In the genomic region with DNA sequence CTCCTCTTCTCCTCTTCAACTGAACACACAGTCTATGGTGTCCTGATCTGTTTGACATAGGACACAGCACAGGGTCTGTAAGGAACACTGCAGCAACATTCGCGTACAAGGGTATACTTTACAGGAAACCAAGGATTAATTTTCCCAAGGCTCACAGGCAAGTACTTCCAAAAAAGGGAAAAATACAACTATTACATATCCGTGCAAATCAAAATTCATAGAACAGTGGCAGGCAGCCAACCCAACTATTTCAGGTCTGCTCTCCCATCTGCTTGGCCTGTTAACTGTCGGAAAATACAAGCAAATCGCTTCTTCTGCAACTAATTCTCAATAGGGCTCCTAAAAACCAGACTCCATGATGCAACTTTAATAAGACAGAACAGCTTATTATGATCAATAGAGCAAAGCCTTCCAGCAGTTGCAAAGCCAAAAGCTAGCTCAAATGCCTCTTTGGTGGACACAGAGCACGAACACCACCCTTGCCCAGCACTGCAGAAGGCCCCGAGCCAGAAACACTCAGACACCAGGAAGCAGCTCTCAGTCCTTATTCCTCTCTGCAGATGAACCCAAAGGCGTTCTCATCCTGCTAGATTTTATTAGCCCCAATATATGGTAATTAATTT, we compare ENCODE assay signal across 9 cellular contexts.
A peak's percentile ranks its signal among the peaks of the same experiment; 100 is the strongest.
DNase-seq lines count a peak whose midpoint lies in the region; ATAC-seq and TF ChIP-seq lines count a peak whose summit lies in the region.
"Had no signal": no experiment of that assay in that cellular context is flagged by ENCODE, and none has a peak within 500 bp of the region (broad histone marks: within the 10 kb centered on the region; RNA-seq: fewer than 3 reads in every experiment).

No MANE protein-coding gene starts in this region.

- TF ChIP-seq CTCF in BE2C (IDR thresholded peaks at IDR 0.05; ENCODE audit: low read depth, low read length) (no peak), osteoblast (IDR thresholded peaks at IDR 0.05; ENCODE audit: extremely low read depth, low read depth, low read length) (no peak)

- no peak overlapping the region for H3K27ac ChIP-seq in osteoblast (ENCODE audit: low read depth, low read length)

- H3K4me1 ChIP-seq in BE2C = peaks cover 29% of the 10 kb centered on the region
- no peaks in the 10 kb centered on the region for H3K4me1 ChIP-seq in osteoblast (ENCODE audit: insufficient read depth, low read length)

- H3K27me3 ChIP-seq in BE2C = no peaks in the 10 kb centered on the region
- no peaks in the 10 kb centered on the region for H3K27me3 ChIP-seq in osteoblast (ENCODE audit: insufficient read depth, low read length)

- DNase-seq in BE2C (peak; percentile 78), SHP77 (lab: John Stamatoyannopoulos, UW) (peak; percentile 27 to 55), globus pallidus (ENCODE audit: low spot score) (peak; percentile 79), osteoblast (ENCODE audit: insufficient read length, low spot score, missing footprints) (no peak), SW480 (ENCODE audit: low spot score) (no peak)
- no peak for DNase-seq in activated effector memory CD4-positive, alpha-beta T cell treated with Interleukin-2 at 50 U/mL for 16 hours
- DNase-seq: activated CD4-positive, alpha-beta T cell treated with anti-CD3 and anti-CD28 coated beads for 4 hours had no signal

- ATAC-seq in HG02885 (IDR thresholded peaks at IDR 0.05; ENCODE audit: poor library complexity, unreplicated experiment) = no peak
- no peak for ATAC-seq in GM18498 (IDR thresholded peaks at IDR 0.05; ENCODE audit: unreplicated experiment)

- no peaks in the 10 kb centered on the region for H3K79me2 ChIP-seq in osteoblast (ENCODE audit: insufficient read depth, low read length)

- no peaks in the 10 kb centered on the region for H3K9me3 ChIP-seq in BE2C
- H3K9me3 ChIP-seq in osteoblast (ENCODE audit: low read depth, low read length) = no peaks in the 10 kb centered on the region

- H3K4me3 ChIP-seq in BE2C (ENCODE audit: low read depth, low read length) (peak overlapping the region; percentile 34), osteoblast (ENCODE audit: insufficient read depth, low read length) (no peak overlapping the region)

- H3K36me3 ChIP-seq in BE2C = no peaks in the 10 kb centered on the region
- H3K36me3 ChIP-seq in osteoblast (ENCODE audit: insufficient read depth, low read length) = no peaks in the 10 kb centered on the region

- H4K20me1 ChIP-seq in osteoblast (ENCODE audit: insufficient read depth, low read length) = no peaks in the 10 kb centered on the region

- peak overlapping the region; percentile 17 for H2AFZ ChIP-seq in osteoblast (ENCODE audit: low read length)

- H3K4me2 ChIP-seq in osteoblast (ENCODE audit: insufficient read depth, low read length) = no peak overlapping the region

Comparison
In these comparisons a context has a peak if more than half of its experiments do, and no peak if none do; other contexts are left out.
1. DNase-seq: peak in BE2C (single experiment), SHP77 (2 of 2) and globus pallidus (single experiment); none in osteoblast (single experiment), SW480 (single experiment) and activated effector memory CD4-positive, alpha-beta T cell treated with Interleukin-2 at 50 U/mL for 16 hours (single experiment).